8 cellular contexts compared by ENCODE assay signal in genomic region chr10:95289921-95290421, GRCh38. TPM values are rescaled to one million over a fixed set of nuclear protein-coding genes. Genes with fewer than 3 reads are reported as not detected.
A peak's percentile ranks its signal among the peaks of the same experiment; 100 is the strongest.
DNase-seq lines count a peak whose midpoint lies in the region; ATAC-seq and TF ChIP-seq lines count a peak whose summit lies in the region.

No MANE protein-coding gene starts in this region.

- H3K4me1 Mint-ChIP-seq in CD8-positive, alpha-beta T cell (ENCODE audit: low read depth) = peaks cover 20% of the 10 kb centered on the region
- peaks cover 33% of the 10 kb centered on the region for H3K4me1 Mint-ChIP-seq in osteocyte (ENCODE audit: unreplicated experiment)

- POLR2A ChIA-PET in CD8-positive, alpha-beta T cell (lab: Charles Lee) = no interaction called here

- no peaks in the 10 kb centered on the region for H3K9me3 ChIP-seq in CD8-positive, alpha-beta T cell (ENCODE audit: low read length)
- no peaks in the 10 kb centered on the region for H3K9me3 ChIP-seq in NT2/D1 (ENCODE audit: insufficient read depth, low read length)

- H3K4me1 ChIP-seq in CD8-positive, alpha-beta T cell (ENCODE audit: insufficient read depth, low read length) = peaks cover 4% of the 10 kb centered on the region
- peaks cover 4% of the 10 kb centered on the region for H3K4me1 ChIP-seq in NT2/D1 (ENCODE audit: insufficient read depth, insufficient read length)

- no peak overlapping the region for H3K4me3 ChIP-seq in CD8-positive, alpha-beta T cell (ENCODE audit: low read depth, low read length)
- peak overlapping the region; percentile 87 for H3K4me3 ChIP-seq in NT2/D1 (ENCODE audit: insufficient read length, low read depth)
- H3K4me3 ChIP-seq in epithelial cell of esophagus (ENCODE audit: low read length) = peak overlapping the region; percentile 86

- H3K27ac ChIP-seq in CD8-positive, alpha-beta T cell (ENCODE audit: low read depth, low read length) = no peak overlapping the region

- peak overlapping the region; percentile 60 for H3K4me3 Mint-ChIP-seq in CD8-positive, alpha-beta T cell
- peak overlapping the region; percentile 92 for H3K4me3 Mint-ChIP-seq in osteocyte (ENCODE audit: unreplicated experiment)

- peak overlapping the region; percentile 88 for H3K9ac ChIP-seq in NT2/D1 (ENCODE audit: insufficient read length, low read depth)

- no peaks in the 10 kb centered on the region for H3K36me3 ChIP-seq in CD8-positive, alpha-beta T cell (ENCODE audit: insufficient read depth, low read length)
- peaks cover 33% of the 10 kb centered on the region for H3K36me3 ChIP-seq in NT2/D1 (ENCODE audit: insufficient read depth, insufficient read length, low read length)

- DNase-seq in CD8-positive, alpha-beta T cell = no peak
- no peak for DNase-seq in NT2/D1 (ENCODE audit: low read depth, low spot score)
- DNase-seq in epithelial cell of esophagus (ENCODE audit: low read depth) = no peak
- no peak for DNase-seq in osteocyte (ENCODE audit: extremely low spot score, unreplicated experiment)
- no peak for DNase-seq in omental fat pad (ENCODE audit: low spot score)
- no peak for DNase-seq in islet precursor cell

- H3K27me3 ChIP-seq in CD8-positive, alpha-beta T cell (ENCODE audit: insufficient read depth, low read length) = peaks cover 4% of the 10 kb centered on the region
- H3K27me3 ChIP-seq in NT2/D1 (ENCODE audit: insufficient read depth, insufficient read length) = no peaks in the 10 kb centered on the region

- intact Hi-C loops in CD8-positive, alpha-beta T cell (cut with DNase I, micrococcal nuclease) = no loop called here

- ATAC-seq in CD8-positive, alpha-beta T cell = no peak
- ATAC-seq in HG02840 (IDR thresholded peaks at IDR 0.05; ENCODE audit: low FRiP score, unreplicated experiment) = no peak
- no peak for ATAC-seq in omental fat pad (ENCODE audit: low FRiP score)
- no peak for ATAC-seq in GM18502 (IDR thresholded peaks at IDR 0.05; ENCODE audit: poor library complexity, unreplicated experiment)

- H3K27me3 Mint-ChIP-seq in CD8-positive, alpha-beta T cell (ENCODE audit: low read depth) = peaks cover 45% of the 10 kb centered on the region
- no peaks in the 10 kb centered on the region for H3K27me3 Mint-ChIP-seq in osteocyte (ENCODE audit: unreplicated experiment)

- no peak overlapping the region for H3K27ac Mint-ChIP-seq in CD8-positive, alpha-beta T cell
- H3K27ac Mint-ChIP-seq in osteocyte (ENCODE audit: unreplicated experiment) = peak overlapping the region; percentile 76

- H3K9me3 Mint-ChIP-seq in CD8-positive, alpha-beta T cell = no peaks in the 10 kb centered on the region
- no peaks in the 10 kb centered on the region for H3K9me3 Mint-ChIP-seq in osteocyte (ENCODE audit: unreplicated experiment)

- CTCF ChIA-PET in CD8-positive, alpha-beta T cell (lab: Charles Lee) = no interaction called here

- no peaks in the 10 kb centered on the region for H3K36me3 Mint-ChIP-seq in CD8-positive, alpha-beta T cell
- H3K36me3 Mint-ChIP-seq in osteocyte (ENCODE audit: unreplicated experiment) = no peaks in the 10 kb centered on the region

- TF ChIP-seq CTCF in CD8-positive, alpha-beta T cell (IDR thresholded peaks at IDR 0.05) = no peak
- no peak for TF ChIP-seq CTCF in epithelial cell of esophagus (IDR thresholded peaks at IDR 0.05; ENCODE audit: insufficient read depth, low read depth, low read length, missing control alignments)
- TF ChIP-seq CTCF in osteocyte (IDR thresholded peaks at IDR 0.05) = no peak
- TF ChIP-seq CTCF in omental fat pad (IDR thresholded peaks at IDR 0.05) = no peak

RNA-seq across cellular contexts. Expression of gene PDLIM1, which starts 0.8 kb away (rescaled TPM):
- total RNA-seq in CD8-positive, alpha-beta T cell = 1 to 10 TPM; 1.4 to 1.6 TPM
- total RNA-seq in osteocyte = 71.7 and 73.8 TPM in 2 replicates
- 100 to 1,000 TPM in 2 of 4 donors, 10 to 100 TPM in 2; 85.6 to 175 (median 122) TPM for total RNA-seq in omental fat pad

Comparison
In these comparisons a context has a peak if more than half of its experiments do, and no peak if none do; other contexts are left out.
1. RNA of gene PDLIM1, which starts 0.8 kb away (total RNA-seq): 85.6 to 175 TPM in omental fat pad and 71.7 to 73.8 TPM in osteocyte; 1.4 to 1.6 TPM in CD8-positive, alpha-beta T cell; every median in the first group is over 10 times any median in the second.